ENCODE assay signal across 19 cellular contexts in genomic region chr11:96752221-96752620, GRCh38.
DNase-seq lines count a peak whose midpoint lies in the region; ATAC-seq and TF ChIP-seq lines count a peak whose summit lies in the region.
"Had no signal": no experiment of that assay in that cellular context is flagged by ENCODE, and none has a peak within 500 bp of the region (broad histone marks: within the 10 kb centered on the region; RNA-seq: fewer than 3 reads in every experiment).

No MANE protein-coding gene starts in this region.

- H3K36me3 ChIP-seq in mucosa of descending colon (ENCODE audit: low read depth), result no peaks in the 10 kb centered on the region
- H3K36me3 ChIP-seq: HAP-1 had no signal

- peak overlapping the region; percentile 56 for H3K27ac Mint-ChIP-seq in HFFc6
- no peak overlapping the region for H3K27ac Mint-ChIP-seq in WTC11
- H3K27ac Mint-ChIP-seq: CD4-positive, alpha-beta memory T cell had no signal

- TF ChIP-seq CTCF in HFFc6 (IDR thresholded peaks at IDR 0.05) (no peak), fibroblast of the aortic adventitia (IDR thresholded peaks at IDR 0.05; ENCODE audit: insufficient read depth, low read length) (no peak), mucosa of descending colon (IDR thresholded peaks at IDR 0.05) (no peak), WTC11 (IDR thresholded peaks at IDR 0.05) (no peak)

- POLR2A ChIA-PET in WTC11 (lab: Charles Lee), result no interaction called here

- H3K9me3 Mint-ChIP-seq in HFFc6 (no peaks in the 10 kb centered on the region), WTC11 (no peaks in the 10 kb centered on the region)

- no peaks in the 10 kb centered on the region for H3K27me3 Mint-ChIP-seq in HFFc6 (ENCODE audit: insufficient read depth)
- H3K27me3 Mint-ChIP-seq in WTC11 (ENCODE audit: low read depth), result no peaks in the 10 kb centered on the region
- H3K27me3 Mint-ChIP-seq: CD4-positive, alpha-beta memory T cell had no signal

- no peak overlapping the region for H3K4me3 Mint-ChIP-seq in HFFc6
- no peak overlapping the region for H3K4me3 Mint-ChIP-seq in WTC11
- H3K4me3 Mint-ChIP-seq: CD4-positive, alpha-beta memory T cell had no signal

- peak; percentile 56 for DNase-seq in EH (ENCODE audit: low read depth)
- DNase-seq in HFFc6, result peak; percentile 24
- peak; percentile 29 for DNase-seq in fibroblast of the aortic adventitia (ENCODE audit: low read depth)
- DNase-seq in inferior parietal cortex (ENCODE audit: extremely low spot score), result no peak
- DNase-seq in mucosa of descending colon, result no peak
- DNase-seq in WTC11 (ENCODE audit: low spot score), result no peak
- DNase-seq: 8988T; ACHN; C1 segment of cervical spinal cord; Calu3; CD4-positive, alpha-beta memory T cell; COR-L47; DMS53; DMS79 treated with DMSO at 0.1 percent for 48 hours; GOT3 had no signal

- H3K4me3 ChIP-seq in fibroblast of the aortic adventitia (ENCODE audit: low read depth, low read length) (no peak overlapping the region), mucosa of descending colon (no peak overlapping the region)
- H3K4me3 ChIP-seq: A549, GM12878, HAP-1 had no signal

- no peak for ATAC-seq in GM18498 (IDR thresholded peaks at IDR 0.05; ENCODE audit: unreplicated experiment)
- ATAC-seq in mucosa of descending colon, result no peak
- no peak for ATAC-seq in WTC11
- ATAC-seq: A549, GM12878 had no signal

- no peaks in the 10 kb centered on the region for H3K4me1 ChIP-seq in mucosa of descending colon (ENCODE audit: low read depth)
- H3K4me1 ChIP-seq: A549, HAP-1 had no signal

- 0 out of 2 replicates have a peak, but pooled peaks cover 3% of the 10 kb centered on the region for H3K36me3 Mint-ChIP-seq in HFFc6 (ENCODE audit: low read depth)
- H3K36me3 Mint-ChIP-seq in WTC11, result no peaks in the 10 kb centered on the region
- H3K36me3 Mint-ChIP-seq: CD4-positive, alpha-beta memory T cell had no signal

- CTCF ChIA-PET in WTC11 (lab: Charles Lee), result no interaction called here

- H3K4me1 Mint-ChIP-seq in HFFc6 (ENCODE audit: low read depth), result peaks cover 57% of the 10 kb centered on the region
- no peaks in the 10 kb centered on the region for H3K4me1 Mint-ChIP-seq in WTC11
- H3K4me1 Mint-ChIP-seq: CD4-positive, alpha-beta memory T cell had no signal

- no peaks in the 10 kb centered on the region for H3K9me3 ChIP-seq in mucosa of descending colon
- H3K9me3 ChIP-seq: A549, HAP-1 had no signal

- intact Hi-C loops in mucosa of descending colon (cut with DNase I, micrococcal nuclease), result no loop called here

TF ChIP-seq in WTC11, 78 proteins besides CTCF, POLR2A, EP300 and RAD21 (continues in another document):
- no peak for TF ChIP-seq ATF3 (CRISPR knock-in tag; conservative IDR thresholded peaks at IDR 0.05)
- TF ChIP-seq NFYB (CRISPR knock-in tag; conservative IDR thresholded peaks at IDR 0.05; ENCODE audit: low read depth), result no peak
- TF ChIP-seq ZNF671 (CRISPR knock-in tag; IDR thresholded peaks at IDR 0.05), result no peak
- no peak for TF ChIP-seq CREM (CRISPR knock-in tag; IDR thresholded peaks at IDR 0.05)
- TF ChIP-seq ZNF425 (CRISPR knock-in tag; conservative IDR thresholded peaks at IDR 0.05), result no peak
- TF ChIP-seq PRDM15 (CRISPR knock-in tag; IDR thresholded peaks at IDR 0.05), result no peak
- no peak for TF ChIP-seq ATF6 (CRISPR knock-in tag; IDR thresholded peaks at IDR 0.05)
- no peak for TF ChIP-seq STAT6 (CRISPR knock-in tag; conservative IDR thresholded peaks at IDR 0.05; ENCODE audit: low read depth)
- TF ChIP-seq JUN (CRISPR knock-in tag; IDR thresholded peaks at IDR 0.05), result no peak

Comparison
In these comparisons a context has a peak if more than half of its experiments do, and no peak if none do; other contexts are left out.
1. DNase-seq: peak in EH (single experiment), HFFc6 (single experiment) and fibroblast of the aortic adventitia (single experiment); none in inferior parietal cortex (single experiment), mucosa of descending colon (0 of 3) and WTC11 (single experiment).